Comparison of ENCODE assay signal across 12 cellular contexts in genomic region chr13:80337011-80337688, GRCh38. TPM values are rescaled to one million over a fixed set of nuclear protein-coding genes. Genes with fewer than 3 reads are reported as not detected.
DNase-seq lines count a peak whose midpoint lies in the region; ATAC-seq, FAIRE-seq and TF ChIP-seq lines count a peak whose summit lies in the region.
"Had no signal": no experiment of that assay in that cellular context is flagged by ENCODE, and none has a peak within 500 bp of the region (broad histone marks: within the 10 kb centered on the region; RNA-seq: fewer than 3 reads in every experiment).

No MANE protein-coding gene starts in this region.

- ATAC-seq in HG03442 (IDR thresholded peaks at IDR 0.05; ENCODE audit: unreplicated experiment) (no peak), GM18505 (IDR thresholded peaks at IDR 0.05; ENCODE audit: unreplicated experiment) (no peak), GM18502 (IDR thresholded peaks at IDR 0.05; ENCODE audit: poor library complexity, unreplicated experiment) (no peak)
- ATAC-seq: natural killer cell, T-cell had no signal

- CTCF ChIA-PET in HEK293 (lab: Yijun Ruan, JAX), result no interaction called here

- H3K36me3 ChIP-seq in HEK293 (ENCODE audit: control insufficient read depth in 2 of 2, insufficient read depth in 1 of 2, low read length in 2 of 2) (peaks cover 0 to 33% of the 10 kb centered on the region in 2 experiments; a peak in 2 of 3 replicates), small intestine (ENCODE audit: control insufficient read depth in 2 of 2, insufficient read depth in 2 of 2, low read length in 2 of 2) (peaks cover 1 to 2% of the 10 kb centered on the region in 2 donors)

- POLR2A ChIA-PET in HEK293 (lab: Yijun Ruan, JAX), result interaction anchor here (0.5 kb wide), 2 partner anchors 261 to 706 kb away, joined by 3 to 4 read pairs; no protein-coding TSS in a partner anchor

- WGBS in small intestine, 3 donors, result 15 to 44% (median 37%) methylated on average over 26 of the region's 26 CpGs

- H3K27ac ChIP-seq in HEK293 (ENCODE audit: extremely low read depth, low read depth, low read length) (no peak overlapping the region), small intestine (ENCODE audit: low read depth in 1 of 2, low read length in 1 of 2) (peak overlapping the region; percentile 24 to 71)

- no peaks in the 10 kb centered on the region for H3K9me3 ChIP-seq in HEK293 (ENCODE audit: control insufficient read depth, insufficient read depth, low read depth, low read length)
- H3K9me3 ChIP-seq in small intestine (ENCODE audit: control insufficient read depth, low read depth), result no peaks in the 10 kb centered on the region

- TF ChIP-seq CTCF in HEK293 (tag by site-specific recombination; IDR thresholded peaks at IDR 0.05), result no peak

- H3K4me3 ChIP-seq in HEK293 (ENCODE audit: low read depth, low read length) (peak overlapping the region; percentile 98), small intestine (ENCODE audit: low read depth in 1 of 2, low read length in 2 of 2) (peak overlapping the region; percentile 28 to 47)

- no peaks in the 10 kb centered on the region for H3K27me3 ChIP-seq in small intestine (ENCODE audit: control insufficient read depth in 2 of 2, insufficient read depth in 2 of 2, low read length in 2 of 2)

- TF ChIP-seq POLR2A in GM18505 (IDR thresholded peaks at IDR 0.05; ENCODE audit: borderline replicate concordance, extremely low read depth, insufficient read depth, insufficient read length), result no peak

- peak; percentile 27 for DNase-seq in cerebellum (ENCODE audit: low spot score)
- DNase-seq in kidney tubule cell (ENCODE audit: low spot score), result peak; percentile 15
- peak; percentile 35 for DNase-seq in small intestine
- no peak for DNase-seq in HPDE6-E6E7 (ENCODE audit: extremely low spot score)
- DNase-seq: activated naive CD8-positive, alpha-beta T cell treated with anti-CD3 and anti-CD28 coated beads, Interleukin-2, amount 10 ng/mL, durations not matched to agents 7 days and 5 days; MM.1S; natural killer cell; T-cell had no signal

- H3K4me1 ChIP-seq in HEK293 (ENCODE audit: control insufficient read depth, insufficient read depth, low read length) (no peaks in the 10 kb centered on the region), small intestine (ENCODE audit: control insufficient read depth in 2 of 2, insufficient read depth in 1 of 2, low read depth in 1 of 2, low read length in 1 of 2) (no peaks in the 10 kb centered on the region)

- FAIRE-seq in small intestine (lab: Jason Lieb, UNC), result no peak

TF ChIP-seq in HEK293, 187 proteins besides CTCF, POLR2A, EP300 and RAD21:
- TF ChIP-seq ZNF777 (tag by site-specific recombination; IDR thresholded peaks at IDR 0.05; ENCODE audit: borderline replicate concordance) (no peak), ZNF558 (tag by site-specific recombination; IDR thresholded peaks at IDR 0.05) (no peak), SCRT2 (tag by site-specific recombination; IDR thresholded peaks at IDR 0.05) (peak; percentile 77), ZXDB (tag by site-specific recombination; IDR thresholded peaks at IDR 0.05) (no peak), ZSCAN18 (tag by site-specific recombination; IDR thresholded peaks at IDR 0.05) (no peak), TRIM28 (IDR thresholded peaks at IDR 0.05; ENCODE audit: borderline replicate concordance, low read length) (peak; percentile 67; the same call in 1 of the 2 replicates)
TF ChIP-seq in HEK293: peak in this region for 2.

RNA-seq across cellular contexts. Expression of gene SPRY2, which starts 3.8 kb away (rescaled TPM):
- 46.0 TPM for total RNA-seq in cerebellum
- 10 to 100 TPM; 10.3 to 27.7 (median 16.3) TPM for polyA plus RNA-seq in small intestine
